ENCODE assay signal across 29 cellular contexts in genomic region chr16:12171206-12171605, GRCh38.
A peak's percentile ranks its signal among the peaks of the same experiment; 100 is the strongest.
DNase-seq lines count a peak whose midpoint lies in the region; ATAC-seq, FAIRE-seq and TF ChIP-seq lines count a peak whose summit lies in the region.
"Had no signal": no experiment of that assay in that cellular context is flagged by ENCODE, and none has a peak within 500 bp of the region (broad histone marks: within the 10 kb centered on the region; RNA-seq: fewer than 3 reads in every experiment).

No MANE protein-coding gene starts in this region.

- H3K4me1 ChIP-seq in HepG2 (ENCODE audit: insufficient read depth, low read length) (peaks cover 19% of the 10 kb centered on the region), right lobe of liver (peaks cover 0 to 11% (median 5%) of the 10 kb centered on the region in 4 donors), muscle layer of duodenum (ENCODE audit: control insufficient read depth in 1 of 2, insufficient read depth in 2 of 2, low read length in 2 of 2) (peaks cover 0 to 5% of the 10 kb centered on the region in 2 donors)
- H3K4me1 ChIP-seq: Caco-2, gastroesophageal sphincter, prostate gland, SJSA1 had no signal

- no TSS peak for BruUV-seq in HepG2 (replicated peaks; lab: Mats Ljungman, UMichigan)

- CTCF ChIA-PET in HepG2 (lab: Yijun Ruan, JAX; ENCODE audit: low intra/inter-chr PET ratio, low total read pairs) (no interaction called here), WTC11 (lab: Charles Lee) (interaction anchor here (0.7 to 1.1 kb wide), 2 partner anchors 9 to 76 kb away, joined by 4 to 6 read pairs; no protein-coding TSS in a partner anchor)

- H3K36me3 ChIP-seq in HepG2 (replicated peaks in 1 of 2; ENCODE audit: control insufficient read depth in 1 of 2, insufficient read depth in 2 of 2, low read length in 2 of 2) (no peaks in the 10 kb centered on the region), right lobe of liver (no peaks in the 10 kb centered on the region), muscle layer of duodenum (ENCODE audit: control insufficient read depth in 1 of 2, insufficient read depth in 2 of 2, low read length in 2 of 2) (no peaks in the 10 kb centered on the region)
- H3K36me3 ChIP-seq: prostate gland, SJSA1 had no signal

- DNase-seq in HepG2 (ENCODE audit: low spot score) (no peak), right lobe of liver (no peak), WTC11 (ENCODE audit: low spot score) (no peak), T-helper 17 cell (no peak), NCI-H2227 (lab: John Stamatoyannopoulos, UW; ENCODE audit: unreplicated experiment) (no peak)
- DNase-seq: activated CD4-positive, alpha-beta T cell treated with anti-CD3 and anti-CD28 coated beads for 4 hours; activated CD8-positive, alpha-beta memory T cell treated with anti-CD3 and anti-CD28 coated beads for 24 hours; activated T-cell treated with anti-CD3 and anti-CD28 coated beads, Interleukin-2, amount 50 U/mL, for 1 hour; amniotic stem cell; Caco-2; cortex of kidney; DMS79; endodermal cell; H7; NCI-H510A; NK-92 treated with Interleukin-12 subunit alpha and Interleukin-12 subunit beta, amount 100 ng/mL, for 24 hours; stimulated activated CD4-positive, alpha-beta T cell treated with anti-CD3 and anti-CD28 coated beads, Interleukin-1b, Interleukin-23, amount 100 ng/mL, for 48 hours; T-cell had no signal

- no peaks in the 10 kb centered on the region for H3K9me3 Mint-ChIP-seq in WTC11
- H3K9me3 Mint-ChIP-seq: endodermal cell, T-cell, type B pancreatic cell had no signal

- no peak overlapping the region for H3K27ac ChIP-seq in HepG2 (ENCODE audit: extremely low read length, insufficient read depth, low read length)
- H3K27ac ChIP-seq in right lobe of liver: no peak overlapping the region
- H3K27ac ChIP-seq in muscle layer of duodenum (ENCODE audit: low read length): peak overlapping the region; percentile 40
- H3K27ac ChIP-seq: esophagus muscularis mucosa, gastroesophageal sphincter, prostate gland, SJSA1 had no signal

- H3K27ac Mint-ChIP-seq in WTC11 (peak overlapping the region; percentile 21; the same call in 1 of the 2 replicates), T-helper 17 cell (no peak overlapping the region)
- H3K27ac Mint-ChIP-seq: T-cell had no signal

- no peak overlapping the region for H3K4me3 ChIP-seq in HepG2 (replicated peaks in 1 of 3; ENCODE audit: insufficient read depth in 1 of 3, low read depth in 2 of 3, low read length in 3 of 3)
- H3K4me3 ChIP-seq in right lobe of liver: no peak overlapping the region
- no peak overlapping the region for H3K4me3 ChIP-seq in muscle layer of duodenum (ENCODE audit: low read depth in 1 of 2, low read length in 2 of 2)
- H3K4me3 ChIP-seq: esophagus muscularis mucosa, gastroesophageal sphincter, prostate gland, SJSA1 had no signal

- WGBS in HepG2 (ENCODE audit: low lambda C conversion rate): 55% methylated on average over 6 of the region's 6 CpGs
- WGBS in right lobe of liver (ENCODE audit: insufficient coverage, low coverage, low lambda C conversion rate, missing lambda C conversion rate): 90% methylated on average over 2 of the region's 6 CpGs

- TF ChIP-seq POLR2A in HepG2 (IDR thresholded peaks at IDR 0.05; ENCODE audit: insufficient read depth in 1 of 2, low read depth in 2 of 2, low read length in 2 of 2) (no peak), right lobe of liver (IDR thresholded peaks at IDR 0.05) (no peak)

- no peaks in the 10 kb centered on the region for H3K9me3 ChIP-seq in HepG2 (ENCODE audit: low read length)
- no peaks in the 10 kb centered on the region for H3K9me3 ChIP-seq in right lobe of liver
- no peaks in the 10 kb centered on the region for H3K9me3 ChIP-seq in muscle layer of duodenum (ENCODE audit: control insufficient read depth in 1 of 2, low read length in 2 of 2)
- H3K9me3 ChIP-seq in T-helper 17 cell (ENCODE audit: control insufficient read depth, low read length, poor library complexity, severe bottlenecking): no peaks in the 10 kb centered on the region
- H3K9me3 ChIP-seq: Caco-2, esophagus muscularis mucosa, gastroesophageal sphincter, prostate gland, SJSA1 had no signal

- ATAC-seq in HepG2: no peak
- ATAC-seq in right lobe of liver: no peak
- ATAC-seq in WTC11: no peak
- no peak for ATAC-seq in HG02571 (IDR thresholded peaks at IDR 0.05; ENCODE audit: unreplicated experiment)
- ATAC-seq in T-helper 17 cell: no peak
- no peak for ATAC-seq in GM19452 (IDR thresholded peaks at IDR 0.05; ENCODE audit: unreplicated experiment)
- ATAC-seq: gastroesophageal sphincter, T-cell had no signal

- no peak for TF ChIP-seq RAD21 in HepG2 (CRISPR knock-in tag; IDR thresholded peaks at IDR 0.05)

- H3K9ac ChIP-seq in HepG2 (ENCODE audit: insufficient read depth, low read depth, low read length): no peak overlapping the region

- no peak overlapping the region for H3K4me3 Mint-ChIP-seq in WTC11
- no peak overlapping the region for H3K4me3 Mint-ChIP-seq in T-helper 17 cell
- H3K4me3 Mint-ChIP-seq: endodermal cell, T-cell, type B pancreatic cell had no signal

- H4K20me1 ChIP-seq in HepG2 (ENCODE audit: insufficient read depth, low read length): no peaks in the 10 kb centered on the region

- no peak for TF ChIP-seq EP300 in HepG2 (IDR thresholded peaks at IDR 0.05; ENCODE audit: low read depth in 2 of 2, low read length in 2 of 2)
- TF ChIP-seq EP300 in HepG2 (CRISPR knock-in tag; IDR thresholded peaks at IDR 0.05; ENCODE audit: borderline replicate concordance): no peak

- in situ Hi-C loops in HepG2 (cut with HindIII; ENCODE audit: extremely low pct_ligation_motif_present, low pct_unique_long_range_greater_than_20kb): no loop called here

- H3K36me3 Mint-ChIP-seq in WTC11 (no peaks in the 10 kb centered on the region), T-helper 17 cell (ENCODE audit: low read depth) (peaks cover 5% of the 10 kb centered on the region)

- TF ChIP-seq CTCF in HepG2 (CRISPR knock-in tag; IDR thresholded peaks at IDR 0.05): no peak
- no peak for TF ChIP-seq CTCF in right lobe of liver (IDR thresholded peaks at IDR 0.05)
- no peak for TF ChIP-seq CTCF in WTC11 (IDR thresholded peaks at IDR 0.05)

- POLR2A ChIA-PET in HepG2 (lab: Yijun Ruan, JAX) (no interaction called here), WTC11 (lab: Charles Lee) (no interaction called here)

- H3K27me3 Mint-ChIP-seq in WTC11 (ENCODE audit: low read depth): no peaks in the 10 kb centered on the region
- H3K27me3 Mint-ChIP-seq in T-helper 17 cell: no peaks in the 10 kb centered on the region
- H3K27me3 Mint-ChIP-seq: T-cell, type B pancreatic cell had no signal

- intact Hi-C loops in HepG2 (cut with micrococcal nuclease; ENCODE audit: unreplicated experiment): no loop called here
- intact Hi-C loops in right lobe of liver (cut with DNase I): no loop called here

- H3K4me1 Mint-ChIP-seq in WTC11 (peaks cover 4% of the 10 kb centered on the region), T-helper 17 cell (peaks cover 12% of the 10 kb centered on the region)

- H3K27me3 ChIP-seq in HepG2 (ENCODE audit: control insufficient read depth in 1 of 2, insufficient read depth in 2 of 2, low read length in 2 of 2) (no peaks in the 10 kb centered on the region), right lobe of liver (no peaks in the 10 kb centered on the region), muscle layer of duodenum (ENCODE audit: low read depth, low read length) (no peaks in the 10 kb centered on the region)
- H3K27me3 ChIP-seq: esophagus muscularis mucosa, gastroesophageal sphincter, SJSA1 had no signal

- no peak overlapping the region for H2AFZ ChIP-seq in HepG2 (ENCODE audit: low read length)

- no peak for FAIRE-seq in HepG2 (lab: Jason Lieb, UNC)
- FAIRE-seq: A204.1, GM12891, keratinocyte had no signal

- no peak overlapping the region for H3K4me2 ChIP-seq in HepG2 (ENCODE audit: low read depth, low read length)

- no peaks in the 10 kb centered on the region for H3K79me2 ChIP-seq in HepG2 (ENCODE audit: insufficient read depth, low read length)

TF ChIP-seq in HepG2, 621 proteins besides CTCF, POLR2A, EP300 and RAD21 (continues in another document):
- TF ChIP-seq, protein P1, sequence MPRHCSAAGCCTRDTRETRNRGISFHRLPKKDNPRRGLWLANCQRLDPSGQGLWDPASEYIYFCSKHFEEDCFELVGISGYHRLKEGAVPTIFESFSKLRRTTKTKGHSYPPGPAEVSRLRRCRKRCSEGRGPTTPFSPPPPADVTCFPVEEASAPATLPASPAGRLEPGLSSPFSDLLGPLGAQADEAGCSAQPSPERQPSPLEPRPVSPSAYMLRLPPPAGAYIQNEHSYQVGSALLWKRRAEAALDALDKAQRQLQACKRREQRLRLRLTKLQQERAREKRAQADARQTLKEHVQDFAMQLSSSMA (CRISPR knock-in tag; IDR thresholded peaks at IDR 0.05): peak; percentile 43; the same call in 1 of the 2 replicates
- TF ChIP-seq ZNF468 (CRISPR knock-in tag; IDR thresholded peaks at IDR 0.05): no peak
- TF ChIP-seq ISX (CRISPR knock-in tag; conservative IDR thresholded peaks at IDR 0.05): no peak
- no peak for TF ChIP-seq ZNF44 (CRISPR knock-in tag; IDR thresholded peaks at IDR 0.05)
- no peak for TF ChIP-seq MAFK (conservative IDR thresholded peaks at IDR 0.05 in 1 of 2, IDR thresholded peaks at IDR 0.05 in 1 of 2; ENCODE audit: low read length in 2 of 2)
- no peak for TF ChIP-seq ZKSCAN5 (CRISPR knock-in tag; IDR thresholded peaks at IDR 0.05)

TF ChIP-seq in WTC11, 78 proteins besides CTCF, POLR2A, EP300 and RAD21 (continues in another document):
- TF ChIP-seq, protein P2, sequence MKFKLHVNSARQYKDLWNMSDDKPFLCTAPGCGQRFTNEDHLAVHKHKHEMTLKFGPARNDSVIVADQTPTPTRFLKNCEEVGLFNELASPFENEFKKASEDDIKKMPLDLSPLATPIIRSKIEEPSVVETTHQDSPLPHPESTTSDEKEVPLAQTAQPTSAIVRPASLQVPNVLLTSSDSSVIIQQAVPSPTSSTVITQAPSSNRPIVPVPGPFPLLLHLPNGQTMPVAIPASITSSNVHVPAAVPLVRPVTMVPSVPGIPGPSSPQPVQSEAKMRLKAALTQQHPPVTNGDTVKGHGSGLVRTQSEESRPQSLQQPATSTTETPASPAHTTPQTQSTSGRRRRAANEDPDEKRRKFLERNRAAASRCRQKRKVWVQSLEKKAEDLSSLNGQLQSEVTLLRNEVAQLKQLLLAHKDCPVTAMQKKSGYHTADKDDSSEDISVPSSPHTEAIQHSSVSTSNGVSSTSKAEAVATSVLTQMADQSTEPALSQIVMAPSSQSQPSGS (CRISPR knock-in tag; IDR thresholded peaks at IDR 0.05; ENCODE audit: borderline replicate concordance, low read depth): no peak
- no peak for TF ChIP-seq OVOL2 (CRISPR knock-in tag; IDR thresholded peaks at IDR 0.05; ENCODE audit: borderline replicate concordance)
- no peak for TF ChIP-seq FOXJ3 (CRISPR knock-in tag; IDR thresholded peaks at IDR 0.05; ENCODE audit: borderline replicate concordance)
- no peak for TF ChIP-seq MYBL2 (CRISPR knock-in tag; IDR thresholded peaks at IDR 0.05)
- TF ChIP-seq IRF1 (CRISPR knock-in tag; IDR thresholded peaks at IDR 0.05): no peak
